22 cellular contexts compared by ENCODE assay signal in the genomic region with DNA sequence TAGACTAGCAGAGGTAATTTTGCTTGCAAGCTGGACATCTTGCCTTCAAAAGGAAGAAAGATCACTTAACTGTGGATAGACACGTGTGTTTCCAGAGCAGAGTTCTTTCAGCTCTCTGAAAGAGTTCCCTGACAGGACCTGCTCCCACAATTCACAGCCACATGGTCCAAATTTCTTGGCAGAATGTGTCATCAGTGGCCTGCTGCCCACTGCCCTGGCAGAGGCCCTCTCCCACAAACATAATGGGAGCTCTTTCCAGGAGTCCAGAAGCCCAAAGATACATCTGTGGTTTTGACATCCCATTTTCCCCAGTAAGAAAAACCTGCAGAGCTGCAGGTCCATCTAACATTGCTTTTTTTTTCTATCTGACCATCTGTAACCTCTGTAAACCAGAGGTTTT. TPM values are rescaled to one million over a fixed set of nuclear protein-coding genes. Genes with fewer than 3 reads are reported as not detected.
DNase-seq lines count a peak whose midpoint lies in the region; ATAC-seq and TF ChIP-seq lines count a peak whose summit lies in the region.
"Had no signal": no experiment of that assay in that cellular context is flagged by ENCODE, and none has a peak within 500 bp of the region (broad histone marks: within the 10 kb centered on the region; RNA-seq: fewer than 3 reads in every experiment).

No MANE protein-coding gene starts in this region.

- DNase-seq in Ammon's horn (ENCODE audit: low spot score) (peak; percentile 64), ascending aorta (ENCODE audit: low spot score in 2 of 2) (no peak), globus pallidus (ENCODE audit: low spot score) (peak; percentile 61), nucleus accumbens (lab: John Stamatoyannopoulos, UW) (peak in 43 of 56 donors; percentile 1 to 57 (median 20)), left lobe of liver (ENCODE audit: low spot score) (no peak), AG20443 (ENCODE audit: low spot score) (no peak), NCI-H146 treated with DMSO at 0.1 percent for 48 hours (lab: John Stamatoyannopoulos, UW; ENCODE audit: unreplicated experiment) (no peak)
- DNase-seq in activated naive CD4-positive, alpha-beta T cell treated with anti-CD3 and anti-CD28 coated beads, Interleukin-2, amount 50 U/mL, for 72 hours (ENCODE audit: low spot score in 2 of 2) = no peak
- DNase-seq: activated B cell treated with CpG ODN at 0.5 μM for 24 hours; activated CD4-positive, alpha-beta T cell treated with anti-CD3 and anti-CD28 coated beads, Interleukin-2, amount 50 U/mL, for 48 hours; activated CD8-positive, alpha-beta memory T cell treated with anti-CD3 and anti-CD28 coated beads, Interleukin-2, amount 50 U/mL, for 48 hours; activated naive CD8-positive, alpha-beta T cell treated with anti-CD3 and anti-CD28 coated beads, Interleukin-2, amount 10 ng/mL, durations not matched to agents 7 days and 5 days; NCI-H1105 treated with DMSO at 0.1 percent for 48 hours; NCI-H510A; stimulated activated CD4-positive, alpha-beta T cell treated with anti-CD3 and anti-CD28 coated beads, Interleukin-12 subunit alpha, Interleukin-12 subunit beta, amount 100 ng/mL, for 4 hours; stimulated activated CD4-positive, alpha-beta T cell treated with anti-CD3 and anti-CD28 coated beads, Interleukin-4, amount 100 ng/mL, for 4 hours; stomach; T-helper 9 cell; upper lobe of right lung had no signal

- TF ChIP-seq CTCF in ascending aorta (IDR thresholded peaks at IDR 0.05) = no peak

- no peak overlapping the region for H3K27ac Mint-ChIP-seq in activated naive CD4-positive, alpha-beta T cell treated with anti-CD3 and anti-CD28 coated beads, Interleukin-2, amount 50 U/mL, for 72 hours
- H3K27ac Mint-ChIP-seq: activated B cell treated with CpG ODN at 0.5 μM for 24 hours; activated naive CD8-positive, alpha-beta T cell treated with anti-CD3 and anti-CD28 coated beads, Interleukin-2, amount 10 ng/mL, durations not matched to agents 7 days and 5 days had no signal

- H3K27ac ChIP-seq in ascending aorta = peak overlapping the region; percentile 4 to 33
- H3K27ac ChIP-seq: C4-2B, HL-60, SK-N-MC, stomach, upper lobe of right lung had no signal

- H3K4me1 ChIP-seq in ascending aorta = peaks cover 0 to 5% of the 10 kb centered on the region in 2 donors
- H3K4me1 ChIP-seq: upper lobe of right lung had no signal

- H3K36me3 ChIP-seq in ascending aorta = no peaks in the 10 kb centered on the region
- H3K36me3 ChIP-seq: stomach, upper lobe of right lung had no signal

- no peaks in the 10 kb centered on the region for H3K9me3 ChIP-seq in ascending aorta
- H3K9me3 ChIP-seq: stomach, upper lobe of right lung had no signal

- ATAC-seq in left lobe of liver = no peak
- no peak for ATAC-seq in activated naive CD4-positive, alpha-beta T cell treated with anti-CD3 and anti-CD28 coated beads, Interleukin-2, amount 50 U/mL, for 72 hours
- ATAC-seq: upper lobe of right lung had no signal

- intact Hi-C loops in ascending aorta (cut with DNase I) = no loop called here

- H3K36me3 Mint-ChIP-seq in activated naive CD4-positive, alpha-beta T cell treated with anti-CD3 and anti-CD28 coated beads, Interleukin-2, amount 50 U/mL, for 72 hours = no peaks in the 10 kb centered on the region
- H3K36me3 Mint-ChIP-seq: activated naive CD8-positive, alpha-beta T cell treated with anti-CD3 and anti-CD28 coated beads, Interleukin-2, amount 10 ng/mL, durations not matched to agents 7 days and 5 days had no signal

- no peaks in the 10 kb centered on the region for H3K27me3 ChIP-seq in ascending aorta
- H3K27me3 ChIP-seq: stomach, upper lobe of right lung had no signal

- H3K4me3 ChIP-seq in ascending aorta = no peak overlapping the region
- H3K4me3 ChIP-seq: SK-N-MC, stomach, upper lobe of right lung had no signal

- no peaks in the 10 kb centered on the region for H3K9me3 Mint-ChIP-seq in activated naive CD4-positive, alpha-beta T cell treated with anti-CD3 and anti-CD28 coated beads, Interleukin-2, amount 50 U/mL, for 72 hours
- H3K9me3 Mint-ChIP-seq: activated B cell treated with CpG ODN at 0.5 μM for 24 hours; activated naive CD8-positive, alpha-beta T cell treated with anti-CD3 and anti-CD28 coated beads, Interleukin-2, amount 10 ng/mL, durations not matched to agents 7 days and 5 days had no signal

RNA-seq across cellular contexts. Expression of a gene that starts 48.3 kb away (rescaled TPM):
- total RNA-seq in ascending aorta = 6.3 TPM
- total RNA-seq in left lobe of liver = 0.86 TPM
- total RNA-seq in activated naive CD4-positive, alpha-beta T cell treated with anti-CD3 and anti-CD28 coated beads, Interleukin-2, amount 50 U/mL, for 72 hours = 1 to 10 TPM; 1.4 TPM

RNA-seq across cellular contexts. Expression of a gene that starts 49.1 kb away (rescaled TPM):
- 55.6 TPM for total RNA-seq in ascending aorta
- 13.5 TPM for total RNA-seq in left lobe of liver
- total RNA-seq in activated naive CD4-positive, alpha-beta T cell treated with anti-CD3 and anti-CD28 coated beads, Interleukin-2, amount 50 U/mL, for 72 hours = 10 to 100 TPM; 60.3 to 75.5 TPM

Comparison
In these comparisons a context has a peak if more than half of its experiments do, and no peak if none do; other contexts are left out.
1. DNase-seq: peak in Ammon's horn (single experiment), globus pallidus (single experiment) and nucleus accumbens (43 of 56); none in ascending aorta (0 of 2), left lobe of liver (single experiment), activated naive CD4-positive, alpha-beta T cell treated with anti-CD3 and anti-CD28 coated beads, Interleukin-2, amount 50 U/mL, for 72 hours (0 of 2), AG20443 (single experiment) and NCI-H146 treated with DMSO at 0.1 percent for 48 hours (single experiment).